8 cellular contexts compared by ENCODE assay signal in the genomic region with DNA sequence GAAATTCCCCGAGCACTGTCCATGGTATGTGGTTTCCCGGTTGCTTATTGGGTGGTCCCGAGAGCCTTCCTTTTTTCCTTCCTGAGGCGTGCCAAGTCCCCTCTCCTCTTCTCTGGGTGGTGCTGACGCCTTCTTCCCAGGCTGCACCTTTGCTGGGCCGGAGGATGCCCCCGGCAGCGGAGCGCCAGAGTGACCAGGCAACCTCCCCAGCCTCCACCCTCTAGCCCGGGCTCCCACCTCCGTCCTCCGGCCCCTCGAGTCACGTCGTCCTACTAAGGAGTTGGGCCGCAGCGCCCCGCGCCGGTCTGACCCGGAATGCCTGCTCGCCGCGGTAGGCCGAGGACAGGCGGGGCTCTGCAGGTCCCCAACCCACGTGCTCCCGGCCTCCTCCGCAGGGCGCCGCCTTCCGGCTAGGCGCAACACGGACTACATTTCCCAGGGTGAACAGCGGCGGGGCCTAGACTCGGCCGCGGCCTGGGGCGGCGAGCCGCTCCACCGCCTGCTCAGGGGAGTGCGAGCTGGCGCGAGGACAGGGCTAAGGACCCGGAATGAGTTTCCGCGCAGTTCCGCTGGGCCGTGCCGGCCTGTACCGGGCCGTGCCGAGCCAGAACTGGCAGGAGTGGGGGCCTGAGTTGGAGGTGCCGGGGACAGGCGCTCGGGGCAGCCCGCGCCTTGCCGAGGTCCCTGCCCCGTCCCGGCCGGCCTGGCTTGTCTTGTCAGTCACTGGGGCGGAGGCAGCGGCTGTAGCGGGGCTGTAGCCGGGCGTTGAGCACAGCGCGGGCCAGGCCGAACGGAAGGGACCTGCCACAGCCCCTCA. TPM values are rescaled to one million over a fixed set of nuclear protein-coding genes. Genes with fewer than 3 reads are reported as not detected.
DNase-seq lines count a peak whose midpoint lies in the region; ATAC-seq and TF ChIP-seq lines count a peak whose summit lies in the region.

A gene with protein sequence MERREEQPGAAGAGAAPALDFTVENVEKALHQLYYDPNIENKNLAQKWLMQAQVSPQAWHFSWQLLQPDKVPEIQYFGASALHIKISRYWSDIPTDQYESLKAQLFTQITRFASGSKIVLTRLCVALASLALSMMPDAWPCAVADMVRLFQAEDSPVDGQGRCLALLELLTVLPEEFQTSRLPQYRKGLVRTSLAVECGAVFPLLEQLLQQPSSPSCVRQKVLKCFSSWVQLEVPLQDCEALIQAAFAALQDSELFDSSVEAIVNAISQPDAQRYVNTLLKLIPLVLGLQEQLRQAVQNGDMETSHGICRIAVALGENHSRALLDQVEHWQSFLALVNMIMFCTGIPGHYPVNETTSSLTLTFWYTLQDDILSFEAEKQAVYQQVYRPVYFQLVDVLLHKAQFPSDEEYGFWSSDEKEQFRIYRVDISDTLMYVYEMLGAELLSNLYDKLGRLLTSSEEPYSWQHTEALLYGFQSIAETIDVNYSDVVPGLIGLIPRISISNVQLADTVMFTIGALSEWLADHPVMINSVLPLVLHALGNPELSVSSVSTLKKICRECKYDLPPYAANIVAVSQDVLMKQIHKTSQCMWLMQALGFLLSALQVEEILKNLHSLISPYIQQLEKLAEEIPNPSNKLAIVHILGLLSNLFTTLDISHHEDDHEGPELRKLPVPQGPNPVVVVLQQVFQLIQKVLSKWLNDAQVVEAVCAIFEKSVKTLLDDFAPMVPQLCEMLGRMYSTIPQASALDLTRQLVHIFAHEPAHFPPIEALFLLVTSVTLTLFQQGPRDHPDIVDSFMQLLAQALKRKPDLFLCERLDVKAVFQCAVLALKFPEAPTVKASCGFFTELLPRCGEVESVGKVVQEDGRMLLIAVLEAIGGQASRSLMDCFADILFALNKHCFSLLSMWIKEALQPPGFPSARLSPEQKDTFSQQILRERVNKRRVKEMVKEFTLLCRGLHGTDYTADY (plus strand): TSS at position 707 of the 817 bp plus-strand sequence. CDS start 651 bp downstream, outside the sequence.

- DNase-seq in AML-193 (lab: John Stamatoyannopoulos, UW) (peak; percentile 90 to 93), NCI-H345 treated with DMSO at 0.1 percent for 48 hours (lab: John Stamatoyannopoulos, UW; ENCODE audit: unreplicated experiment) (peak; percentile 91), cerebellar nuclear complex (lab: John Stamatoyannopoulos, UW) (peak; percentile 52 to 82), kidney epithelial cell (ENCODE audit: low read depth) (peak; percentile 78)
- DNase-seq in activated CD4-positive, CD25-positive, alpha-beta regulatory T cell treated with anti-CD3 and anti-CD28 coated beads, Interleukin-2, amount 50 U/mL, for 72 hours, result peak; percentile 97
- DNase-seq in stimulated activated CD4-positive, alpha-beta T cell treated with anti-CD3 and anti-CD28 coated beads, Interleukin-15, amount 100 ng/mL, for 48 hours (ENCODE audit: low read depth in 2 of 2), result peak; percentile 92 to 97

- no peaks in the 10 kb centered on the region for H3K27me3 ChIP-seq in kidney epithelial cell (ENCODE audit: control insufficient read depth, insufficient read depth, low read length)

- ATAC-seq in GM19025 (IDR thresholded peaks at IDR 0.05; ENCODE audit: low read depth, unreplicated experiment) (peak; percentile 94), HG03342 (IDR thresholded peaks at IDR 0.05; ENCODE audit: unreplicated experiment) (peak; percentile 91)

- H3K36me3 ChIP-seq in kidney epithelial cell (ENCODE audit: control insufficient read depth, insufficient read depth, low read length), result no peaks in the 10 kb centered on the region

- peak within 1 kb of the TSS; percentile 81 for H3K4me3 ChIP-seq in kidney epithelial cell (ENCODE audit: low read depth, low read length)

- TF ChIP-seq CTCF in kidney epithelial cell (IDR thresholded peaks at IDR 0.05; ENCODE audit: insufficient read depth, low read length, poor library complexity, severe bottlenecking), result peak; percentile 74

RNA-seq across cellular contexts. Expression of the gene that starts here (rescaled TPM):
- total RNA-seq in kidney epithelial cell, result 29.2 and 32.8 TPM in 2 replicates

Comparison
In these comparisons a context has a peak if more than half of its experiments do, and no peak if none do; other contexts are left out.
1. Peak in every context shown above with its lines: DNase-seq, ATAC-seq and H3K4me3 ChIP-seq.